ENCODE assay signal across 8 cellular contexts in genomic region chr14:61889914-61890351, GRCh38.
DNase-seq lines count a peak whose midpoint lies in the region; ATAC-seq lines count a peak whose summit lies in the region.
"Had no signal": no experiment of that assay in that cellular context is flagged by ENCODE, and none has a peak within 500 bp of the region (broad histone marks: within the 10 kb centered on the region; RNA-seq: fewer than 3 reads in every experiment).

No MANE protein-coding gene starts in this region.

- no peak for DNase-seq in T-helper 17 cell
- peak; percentile 61 for DNase-seq in natural killer cell treated with Interleukin-12 subunit alpha and Interleukin-12 subunit beta and Interleukin-15 and Interleukin-18, amount 100 ng/mL, for 72 hours (ENCODE audit: low spot score)
- DNase-seq in activated gamma-delta T cell (lab: John Stamatoyannopoulos, UW) = no peak
- DNase-seq in LoVo (ENCODE audit: low spot score) = no peak
- DNase-seq in NCI-H510A treated with DMSO at 0.1 percent for 48 hours (lab: John Stamatoyannopoulos, UW) = no peak
- DNase-seq: heart left ventricle had no signal

- no peaks in the 10 kb centered on the region for H3K9me3 ChIP-seq in T-helper 17 cell (ENCODE audit: control insufficient read depth, low read length, poor library complexity, severe bottlenecking)
- H3K9me3 ChIP-seq: heart left ventricle had no signal

- peaks cover 4% of the 10 kb centered on the region for H3K27me3 Mint-ChIP-seq in T-helper 17 cell
- peaks cover 0 to 14% of the 10 kb centered on the region in 2 donors for H3K27me3 Mint-ChIP-seq in natural killer cell treated with Interleukin-12 subunit alpha and Interleukin-12 subunit beta and Interleukin-15 and Interleukin-18, amount 100 ng/mL, for 72 hours

- ATAC-seq in GM19035 (IDR thresholded peaks at IDR 0.05; ENCODE audit: unreplicated experiment) = peak; percentile 99
- ATAC-seq in HG03025 (IDR thresholded peaks at IDR 0.05; ENCODE audit: low FRiP score, unreplicated experiment) = peak; percentile 99
- ATAC-seq in T-helper 17 cell = peak; percentile 85
- ATAC-seq in natural killer cell treated with Interleukin-12 subunit alpha and Interleukin-12 subunit beta and Interleukin-15 and Interleukin-18, amount 100 ng/mL, for 72 hours = peak; percentile 96 to 97

- H3K36me3 Mint-ChIP-seq in T-helper 17 cell (ENCODE audit: low read depth) = peaks cover 4% of the 10 kb centered on the region
- H3K36me3 Mint-ChIP-seq in natural killer cell treated with Interleukin-12 subunit alpha and Interleukin-12 subunit beta and Interleukin-15 and Interleukin-18, amount 100 ng/mL, for 72 hours = no peaks in the 10 kb centered on the region

- peak overlapping the region; percentile 59 for H3K4me3 Mint-ChIP-seq in T-helper 17 cell
- peak overlapping the region; percentile 61 for H3K4me3 Mint-ChIP-seq in natural killer cell treated with Interleukin-12 subunit alpha and Interleukin-12 subunit beta and Interleukin-15 and Interleukin-18, amount 100 ng/mL, for 72 hours

- peaks cover 15% of the 10 kb centered on the region for H3K4me1 Mint-ChIP-seq in T-helper 17 cell
- peaks cover 10 to 20% of the 10 kb centered on the region in 2 donors for H3K4me1 Mint-ChIP-seq in natural killer cell treated with Interleukin-12 subunit alpha and Interleukin-12 subunit beta and Interleukin-15 and Interleukin-18, amount 100 ng/mL, for 72 hours (ENCODE audit: low read depth in 2 of 2)

- H3K27ac Mint-ChIP-seq in T-helper 17 cell = peak overlapping the region; percentile 87
- H3K27ac Mint-ChIP-seq in natural killer cell treated with Interleukin-12 subunit alpha and Interleukin-12 subunit beta and Interleukin-15 and Interleukin-18, amount 100 ng/mL, for 72 hours = peak overlapping the region; percentile 79 to 96

- H3K9me3 Mint-ChIP-seq in natural killer cell treated with Interleukin-12 subunit alpha and Interleukin-12 subunit beta and Interleukin-15 and Interleukin-18, amount 100 ng/mL, for 72 hours = no peaks in the 10 kb centered on the region
